In genomic region chr14:68609012-68609411, GRCh38 we compare ENCODE assay signal across 12 cellular contexts.
"Had no signal": no experiment of that assay in that cellular context is flagged by ENCODE, and none has a peak within 500 bp of the region (broad histone marks: within the 10 kb centered on the region; RNA-seq: fewer than 3 reads in every experiment).

No MANE protein-coding gene starts in this region.

- H3K27me3 ChIP-seq: body of pancreas, dorsolateral prefrontal cortex, right atrium auricular region, testis had no signal

- H3K36me3 ChIP-seq: prostate gland, right atrium auricular region had no signal

- H3K27ac ChIP-seq: body of pancreas had no signal

- H3K4me3 ChIP-seq: body of pancreas, dorsolateral prefrontal cortex, prostate gland, right atrium auricular region, testis had no signal

- ATAC-seq: activated CD8-positive, alpha-beta memory T cell treated with anti-CD3 and anti-CD28 coated beads, Interleukin-2, amount 10 ng/mL, durations not matched to agents 7 days and 5 days; body of pancreas had no signal

- DNase-seq: activated B cell treated with CpG ODN at 0.5 μM for 24 hours; activated CD4-positive, alpha-beta memory T cell treated with anti-CD3 and anti-CD28 coated beads, Interleukin-2, amount 10 ng/mL, durations not matched to agents 7 days and 5 days; activated CD4-positive, alpha-beta T cell treated with anti-CD3 and anti-CD28 coated beads for 4 hours; activated CD8-positive, alpha-beta memory T cell treated with anti-CD3 and anti-CD28 coated beads, Interleukin-2, amount 10 ng/mL, durations not matched to agents 7 days and 5 days; activated naive CD4-positive, alpha-beta T cell; body of pancreas; dorsolateral prefrontal cortex; foreskin melanocyte; mammary epithelial cell; testis had no signal

- H3K9me3 ChIP-seq: body of pancreas, prostate gland, right atrium auricular region, testis had no signal
